Comparison of ENCODE assay signal across 23 cellular contexts in genomic region chr11:69665669-69666068, GRCh38. TPM values are rescaled to one million over a fixed set of nuclear protein-coding genes. Genes with fewer than 3 reads are reported as not detected.
"Had no signal": no experiment of that assay in that cellular context is flagged by ENCODE, and none has a peak within 500 bp of the region (broad histone marks: within the 10 kb centered on the region; RNA-seq: fewer than 3 reads in every experiment).

No MANE protein-coding gene starts in this region.

- H3K4me2 ChIP-seq: KMS-11 had no signal

- H3K27ac ChIP-seq: HL-60, KMS-11 had no signal

- FAIRE-seq: HTR-8/SVneo, K562, RCC 7860 had no signal

- H3K9ac ChIP-seq: KMS-11 had no signal

- DNase-seq: Kasumi-1, MM.1S, NCI-H1092 treated with DMSO at 0.1 percent for 48 hours, NCI-H1436, NCI-H187, NCI-H2029, NCI-H2081 treated with DMSO at 0.1 percent for 48 hours, NCI-H2171, NCI-H226, NCI-H446, NCI-H510A, NCI-H524 treated with DMSO at 0.1 percent for 48 hours, NCI-H69, NCI-H774, RPMI8226, SHP77 had no signal

- H3K4me3 ChIP-seq: K562 had no signal

RNA-seq across cellular contexts. Expression of gene FGF19, which starts 38.2 kb away (rescaled TPM):
- total RNA-seq: M059J had no signal
- polyA plus RNA-seq: IgD-negative memory B cell, K562 had no signal
